ENCODE assay signal across 35 cellular contexts in the genomic region with DNA sequence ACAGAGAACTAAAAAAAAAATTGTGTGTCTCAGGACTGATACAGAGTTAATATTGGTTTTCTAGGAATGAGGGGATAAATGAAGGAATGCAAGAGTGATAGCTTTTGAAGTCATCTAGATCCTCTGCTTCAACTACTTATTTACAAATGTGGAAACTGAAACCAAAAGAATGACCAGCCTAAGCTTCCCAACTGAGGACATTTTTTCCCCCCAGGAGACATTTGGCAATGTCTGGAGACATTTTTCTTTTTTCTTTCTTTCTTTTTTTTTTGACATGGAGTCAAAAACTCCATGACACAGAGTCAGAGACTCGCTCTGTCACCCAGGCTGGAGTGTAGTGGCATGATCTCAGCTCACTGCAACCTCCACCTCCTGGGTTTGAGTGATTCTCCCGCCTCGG. TPM values are rescaled to one million over a fixed set of nuclear protein-coding genes. Genes with fewer than 3 reads are reported as not detected.
"Had no signal": no experiment of that assay in that cellular context is flagged by ENCODE, and none has a peak within 500 bp of the region (broad histone marks: within the 10 kb centered on the region; RNA-seq: fewer than 3 reads in every experiment).

No MANE protein-coding gene starts in this region.

- H3K9me3 Mint-ChIP-seq: activated CD4-positive, alpha-beta memory T cell treated with anti-CD3 and anti-CD28 coated beads, Interleukin-2, amount 10 ng/mL, durations not matched to agents 7 days and 5 days; activated naive CD4-positive, alpha-beta T cell treated with anti-CD3 and anti-CD28 coated beads, Interleukin-2, amount 50 U/mL, for 24 hours; activated naive CD8-positive, alpha-beta T cell treated with anti-CD3 and anti-CD28 coated beads, Interleukin-2, amount 10 ng/mL, durations not matched to agents 7 days and 5 days had no signal

- H3K4me3 ChIP-seq: adrenal gland, PC-9 had no signal

- ATAC-seq: activated CD8-positive, alpha-beta memory T cell treated with anti-CD3 and anti-CD28 coated beads, Interleukin-2, amount 10 ng/mL, durations not matched to agents 7 days and 5 days; Right ventricle myocardium inferior; SK-N-SH treated with all-trans-retinoic acid at 6 μM for 48 hours; T-cell had no signal

- H3K27ac ChIP-seq: adrenal gland, brain microvascular endothelial cell, PC-9, RWPE1, WERI-Rb-1 had no signal

- H3K4me2 ChIP-seq: PC-9 had no signal

- H3K4me3 Mint-ChIP-seq: activated CD4-positive, alpha-beta memory T cell treated with anti-CD3 and anti-CD28 coated beads, Interleukin-2, amount 10 ng/mL, durations not matched to agents 7 days and 5 days; activated CD8-positive, alpha-beta memory T cell treated with anti-CD3 and anti-CD28 coated beads, Interleukin-2, amount 10 ng/mL, durations not matched to agents 7 days and 5 days; activated naive CD4-positive, alpha-beta T cell treated with anti-CD3 and anti-CD28 coated beads, Interleukin-2, amount 50 U/mL, for 24 hours; activated naive CD8-positive, alpha-beta T cell treated with anti-CD3 and anti-CD28 coated beads, Interleukin-2, amount 10 ng/mL, durations not matched to agents 7 days and 5 days; T-cell had no signal

- H3K27me3 Mint-ChIP-seq: activated CD4-positive, alpha-beta memory T cell treated with anti-CD3 and anti-CD28 coated beads, Interleukin-2, amount 10 ng/mL, durations not matched to agents 7 days and 5 days; activated naive CD8-positive, alpha-beta T cell treated with anti-CD3 and anti-CD28 coated beads, Interleukin-2, amount 10 ng/mL, durations not matched to agents 7 days and 5 days had no signal

- H3K36me3 Mint-ChIP-seq: activated CD8-positive, alpha-beta memory T cell treated with anti-CD3 and anti-CD28 coated beads, Interleukin-2, amount 10 ng/mL, durations not matched to agents 7 days and 5 days; activated naive CD4-positive, alpha-beta T cell treated with anti-CD3 and anti-CD28 coated beads, Interleukin-2, amount 50 U/mL, for 24 hours; activated naive CD8-positive, alpha-beta T cell treated with anti-CD3 and anti-CD28 coated beads, Interleukin-2, amount 10 ng/mL, durations not matched to agents 7 days and 5 days; T-cell had no signal

- H3K27ac Mint-ChIP-seq: activated CD4-positive, alpha-beta memory T cell treated with anti-CD3 and anti-CD28 coated beads, Interleukin-2, amount 10 ng/mL, durations not matched to agents 7 days and 5 days; activated CD8-positive, alpha-beta memory T cell treated with anti-CD3 and anti-CD28 coated beads, Interleukin-2, amount 10 ng/mL, durations not matched to agents 7 days and 5 days; activated naive CD4-positive, alpha-beta T cell treated with anti-CD3 and anti-CD28 coated beads, Interleukin-2, amount 50 U/mL, for 24 hours; activated naive CD8-positive, alpha-beta T cell treated with anti-CD3 and anti-CD28 coated beads, Interleukin-2, amount 10 ng/mL, durations not matched to agents 7 days and 5 days; T-cell had no signal

- H3K27me3 ChIP-seq: adrenal gland, brain microvascular endothelial cell had no signal

- H3K36me3 ChIP-seq: adrenal gland, brain microvascular endothelial cell, WERI-Rb-1 had no signal

- H3K4me1 Mint-ChIP-seq: activated CD4-positive, alpha-beta memory T cell treated with anti-CD3 and anti-CD28 coated beads, Interleukin-2, amount 10 ng/mL, durations not matched to agents 7 days and 5 days; activated CD8-positive, alpha-beta memory T cell treated with anti-CD3 and anti-CD28 coated beads, Interleukin-2, amount 10 ng/mL, durations not matched to agents 7 days and 5 days; activated naive CD4-positive, alpha-beta T cell treated with anti-CD3 and anti-CD28 coated beads, Interleukin-2, amount 50 U/mL, for 24 hours; activated naive CD8-positive, alpha-beta T cell treated with anti-CD3 and anti-CD28 coated beads, Interleukin-2, amount 10 ng/mL, durations not matched to agents 7 days and 5 days; T-cell had no signal

- H3K9me3 ChIP-seq: adrenal gland had no signal

- DNase-seq: activated CD4-positive, alpha-beta memory T cell treated with anti-CD3 and anti-CD28 coated beads, Interleukin-2, amount 10 ng/mL, durations not matched to agents 7 days and 5 days; activated CD4-positive, alpha-beta T cell treated with anti-CD3 and anti-CD28 coated beads for 1 hour; activated CD4-positive, alpha-beta T cell treated with anti-CD3 and anti-CD28 coated beads for 48 hours; activated CD4-positive, CD25-positive, alpha-beta regulatory T cell; activated CD8-positive, alpha-beta memory T cell treated with anti-CD3 and anti-CD28 coated beads for 24 hours; activated CD8-positive, alpha-beta memory T cell treated with anti-CD3 and anti-CD28 coated beads, Interleukin-2, amount 10 ng/mL, durations not matched to agents 7 days and 5 days; activated CD8-positive, alpha-beta memory T cell treated with anti-CD3 and anti-CD28 coated beads, Interleukin-2, amount 50 U/mL, for 48 hours; activated gamma-delta T cell; activated naive CD4-positive, alpha-beta T cell treated with Interleukin-2 at 50 U/mL for 16 hours; activated naive CD8-positive, alpha-beta T cell treated with anti-CD3 and anti-CD28 coated beads, Interleukin-2, amount 10 ng/mL, durations not matched to agents 7 days and 5 days; activated T-cell treated with anti-CD3 and anti-CD28 coated beads, Interleukin-2, amount 50 U/mL, for 48 hours; brain microvascular endothelial cell; central memory CD4-positive, alpha-beta T cell; NCI-H146; NCI-H187; NCI-H2029 treated with DMSO at 0.1 percent for 48 hours; NCI-H2107; NCI-H2171; NCI-H510A; NCI-H526; NCI-H748 treated with DMSO at 0.1 percent for 48 hours; NK-92 treated with Interleukin-12 subunit alpha and Interleukin-12 subunit beta, amount 100 ng/mL, for 24 hours; PC-9; SIG-M5; T-cell; T-helper 2 cell; T1000; WERI-Rb-1 had no signal

- H2AFZ ChIP-seq: PC-9 had no signal

RNA-seq across cellular contexts. Expression of gene DLK1, which starts 15.3 kb away (rescaled TPM):
- total RNA-seq: activated CD4-positive, alpha-beta memory T cell treated with anti-CD3 and anti-CD28 coated beads, Interleukin-2, amount 10 ng/mL, durations not matched to agents 7 days and 5 days; activated CD8-positive, alpha-beta memory T cell treated with anti-CD3 and anti-CD28 coated beads, Interleukin-2, amount 10 ng/mL, durations not matched to agents 7 days and 5 days; activated naive CD8-positive, alpha-beta T cell treated with anti-CD3 and anti-CD28 coated beads, Interleukin-2, amount 10 ng/mL, durations not matched to agents 7 days and 5 days; M059J; OCI-LY7; PC-9 had no signal
